Comparison of ENCODE assay signal across 8 cellular contexts in genomic region chr16:88568710-88569613, GRCh38. TPM values are rescaled to one million over a fixed set of nuclear protein-coding genes. Genes with fewer than 3 reads are reported as not detected.
DNase-seq lines count a peak whose midpoint lies in the region; ATAC-seq and TF ChIP-seq lines count a peak whose summit lies in the region.

No MANE protein-coding gene starts in this region.

- no peaks in the 10 kb centered on the region for H3F3A ChIP-seq in PC-3 (ENCODE audit: low read length, unreplicated experiment)

- in situ Hi-C loops in G401 (cut with HindIII; ENCODE audit: low sequenced_read_pairs) = no loop called here

- DNase-seq in PC-3 (no peak), NCI-H1092 (lab: John Stamatoyannopoulos, UW) (no peak), G401 (ENCODE audit: low spot score) (no peak)
- no peak for DNase-seq in stimulated activated CD4-positive, alpha-beta T cell treated with anti-CD3 and anti-CD28 coated beads, Interleukin-2, amount 100 ng/mL, for 48 hours

- H2AFZ ChIP-seq in PC-3 (ENCODE audit: low read length) = peak overlapping the region; percentile 89
- peak overlapping the region; percentile 90 for H2AFZ ChIP-seq in parathyroid adenoma

- H3K4me2 ChIP-seq in PC-3 (ENCODE audit: low read length) (peak overlapping the region; percentile 98), parathyroid adenoma (ENCODE audit: low read length) (peak overlapping the region; percentile 95)

- H3K9ac ChIP-seq in ES-I3 (ENCODE audit: low read depth, low read length) = peak overlapping the region; percentile 97
- H3K9ac ChIP-seq in PC-3 (ENCODE audit: low read length) = peak overlapping the region; percentile 88
- H3K9ac ChIP-seq in parathyroid adenoma = no peak overlapping the region

- no peaks in the 10 kb centered on the region for H3K9me2 ChIP-seq in PC-3 (replicated peaks; ENCODE audit: low read length)

- POLR2A ChIA-PET in PC-3 (lab: Charles Lee; ENCODE audit: unreplicated experiment) = no interaction called here

- H3K4me3 ChIP-seq in PC-3 (ENCODE audit: low read length) (peak overlapping the region; percentile 76), esophagus (ENCODE audit: low read depth in 1 of 2, low read length in 2 of 2) (peak overlapping the region; percentile 53 to 64), parathyroid adenoma (ENCODE audit: low read depth, low read length) (peak overlapping the region; percentile 89)

- peaks cover 40% of the 10 kb centered on the region for H3K79me2 ChIP-seq in PC-3 (ENCODE audit: low read length)
- peaks cover 10% of the 10 kb centered on the region for H3K79me2 ChIP-seq in parathyroid adenoma

- no TSS peak for BruUV-seq in PC-3 (replicated peaks; lab: Mats Ljungman, UMichigan)

- H3K27me3 ChIP-seq in PC-3 (ENCODE audit: low read length) = no peaks in the 10 kb centered on the region
- no peaks in the 10 kb centered on the region for H3K27me3 ChIP-seq in esophagus (ENCODE audit: control insufficient read depth in 1 of 2, insufficient read depth in 2 of 2, low read length in 2 of 2)
- H3K27me3 ChIP-seq in parathyroid adenoma (ENCODE audit: control insufficient read depth, insufficient read depth, low read length) = no peaks in the 10 kb centered on the region

- H3K9me3 ChIP-seq in ES-I3 (ENCODE audit: control insufficient read depth, insufficient read depth, low read length) = no peaks in the 10 kb centered on the region
- H3K9me3 ChIP-seq in PC-3 (ENCODE audit: low read length) = no peaks in the 10 kb centered on the region
- H3K9me3 ChIP-seq in esophagus (ENCODE audit: control insufficient read depth in 2 of 2, insufficient read depth in 1 of 2, low read depth in 1 of 2, low read length in 1 of 2) = no peaks in the 10 kb centered on the region
- H3K9me3 ChIP-seq in parathyroid adenoma (ENCODE audit: control insufficient read depth, low read length) = no peaks in the 10 kb centered on the region

- 87 to 90% methylated on average over 18 of the region's 18 CpGs for WGBS in esophagus, 2 donors

- peaks cover 15% of the 10 kb centered on the region for H4K20me1 ChIP-seq in PC-3 (ENCODE audit: low read length)

- no peak overlapping the region for H3K27ac ChIP-seq in PC-3 (ENCODE audit: low read length)
- H3K27ac ChIP-seq in esophagus (ENCODE audit: low read depth in 2 of 2, low read length in 1 of 2) = no peak overlapping the region
- H3K27ac ChIP-seq in parathyroid adenoma = no peak overlapping the region

- ATAC-seq in PC-3 (no peak), GM21576 (IDR thresholded peaks at IDR 0.05; ENCODE audit: unreplicated experiment) (no peak)

- TF ChIP-seq CTCF in PC-3 (conservative IDR thresholded peaks at IDR 0.05; ENCODE audit: low read depth, low read length) (no peak), parathyroid adenoma (IDR thresholded peaks at IDR 0.05) (no peak)

- intact Hi-C loops in PC-3 (cut with micrococcal nuclease) = no loop called here

- H3K4me1 ChIP-seq in ES-I3 (ENCODE audit: insufficient read depth, low read length) (peaks cover 6% of the 10 kb centered on the region), PC-3 (ENCODE audit: insufficient read depth, low read length) (peaks cover 15% of the 10 kb centered on the region), esophagus (ENCODE audit: control insufficient read depth in 2 of 2, insufficient read depth in 2 of 2, low read length in 1 of 2) (peaks cover 6 to 10% of the 10 kb centered on the region in 2 donors), parathyroid adenoma (peaks cover 10% of the 10 kb centered on the region)

- CTCF ChIA-PET in PC-3 (lab: Charles Lee) = no interaction called here

- H3K36me3 ChIP-seq in ES-I3 (ENCODE audit: insufficient read depth, low read length) (no peaks in the 10 kb centered on the region), PC-3 (ENCODE audit: low read depth, low read length) (peaks cover 7% of the 10 kb centered on the region; the same call in 1 of the 2 replicates), esophagus (ENCODE audit: control insufficient read depth in 2 of 2, insufficient read depth in 2 of 2, low read length in 1 of 2) (peaks cover 0 to 3% of the 10 kb centered on the region in 2 donors), parathyroid adenoma (ENCODE audit: control insufficient read depth, insufficient read depth, low read length) (no peaks in the 10 kb centered on the region)

RNA-seq across cellular contexts. Expression of gene ZC3H18, which starts 1.2 kb away (rescaled TPM):
- total RNA-seq in PC-3 (2014; rRNA removed) = 11.8 and 24.5 TPM in 2 replicates
- 10 to 100 TPM; 19.1 to 24.5 TPM for polyA plus RNA-seq in esophagus
- total RNA-seq in G401 (2014; rRNA removed; shearing (Covaris generic)) = 25.8 and 48.9 TPM in 2 replicates
